12 cellular contexts compared by ENCODE assay signal in the genomic region with DNA sequence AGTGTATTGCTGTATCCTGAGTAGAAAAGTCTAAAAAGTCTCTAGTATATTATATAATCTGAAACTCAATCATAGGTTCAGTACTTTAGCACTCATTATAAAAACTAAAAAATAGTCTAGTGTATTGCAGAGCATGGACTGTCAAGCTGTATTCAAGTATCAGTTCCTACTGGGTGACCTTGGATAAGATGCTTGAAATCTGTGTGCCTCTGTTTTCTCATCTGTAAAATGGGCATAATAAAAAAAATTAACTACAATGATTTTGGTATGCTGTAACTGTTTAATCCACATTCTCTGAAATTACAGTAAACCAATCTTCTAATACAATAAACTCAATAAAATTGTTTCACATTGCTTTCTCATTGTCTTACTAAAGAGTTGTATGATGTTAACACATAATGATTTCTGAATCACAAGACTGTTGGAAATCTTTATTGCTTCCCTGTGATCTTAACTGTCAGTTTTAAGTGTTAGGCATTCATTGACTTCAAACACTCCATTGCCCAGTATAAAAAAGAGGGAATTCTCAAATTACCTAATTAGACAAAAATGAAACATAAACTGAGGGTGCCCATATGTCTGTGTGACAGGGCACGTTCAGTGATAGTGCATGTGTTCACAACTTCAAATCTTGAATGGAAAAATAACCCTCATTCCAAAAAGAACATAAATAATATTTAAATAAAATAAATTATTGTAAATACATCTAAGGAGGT. TPM values are rescaled to one million over a fixed set of nuclear protein-coding genes. Genes with fewer than 3 reads are reported as not detected.
A peak's percentile ranks its signal among the peaks of the same experiment; 100 is the strongest.
DNase-seq lines count a peak whose midpoint lies in the region; ATAC-seq and TF ChIP-seq lines count a peak whose summit lies in the region.
"Had no signal": no experiment of that assay in that cellular context is flagged by ENCODE, and none has a peak within 500 bp of the region (broad histone marks: within the 10 kb centered on the region; RNA-seq: fewer than 3 reads in every experiment).

No MANE protein-coding gene starts in this region.

- peaks cover 56% of the 10 kb centered on the region for H3K4me1 Mint-ChIP-seq in Calu3 (ENCODE audit: low read depth, unreplicated experiment)

- H3K36me3 ChIP-seq in adrenal gland (replicated peaks in 1 of 2): no peaks in the 10 kb centered on the region
- H3K36me3 ChIP-seq in rectal smooth muscle tissue (ENCODE audit: control insufficient read depth, insufficient read depth, low read length): peaks cover 2% of the 10 kb centered on the region

- no peak for TF ChIP-seq POLR2A in adrenal gland (IDR thresholded peaks at IDR 0.05)

- H3K27ac Mint-ChIP-seq in Calu3 (ENCODE audit: unreplicated experiment): no peak overlapping the region
- H3K27ac Mint-ChIP-seq: activated CD4-positive, alpha-beta T cell treated with anti-CD3 and anti-CD28 coated beads for 36 hours had no signal

- H3K36me3 Mint-ChIP-seq in Calu3 (ENCODE audit: insufficient read depth, unreplicated experiment): peaks cover 20% of the 10 kb centered on the region

- TF ChIP-seq CTCF in AG10803 (conservative IDR thresholded peaks at IDR 0.05; ENCODE audit: low read length): no peak
- no peak for TF ChIP-seq CTCF in adrenal gland (IDR thresholded peaks at IDR 0.05)
- TF ChIP-seq CTCF in foreskin fibroblast (IDR thresholded peaks at IDR 0.05; ENCODE audit: low read depth, low read length): no peak
- no peak for TF ChIP-seq CTCF in Calu3 (IDR thresholded peaks at IDR 0.05; ENCODE audit: unreplicated experiment)

- no TSS peak for BruUV-seq in Calu3 (replicated peaks; lab: Mats Ljungman, UMichigan)

- H3K4me1 ChIP-seq in adrenal gland (replicated peaks in 1 of 2) (peaks cover 21 to 46% of the 10 kb centered on the region in 2 donors), rectal smooth muscle tissue (ENCODE audit: control insufficient read depth, insufficient read depth, low read length) (peaks cover 24% of the 10 kb centered on the region)

- H3K27me3 Mint-ChIP-seq in Calu3 (ENCODE audit: unreplicated experiment): no peaks in the 10 kb centered on the region

- H3K9me3 Mint-ChIP-seq in Calu3 (ENCODE audit: low read depth, unreplicated experiment): no peaks in the 10 kb centered on the region

- no peak for ATAC-seq in GM18870 (IDR thresholded peaks at IDR 0.05; ENCODE audit: unreplicated experiment)
- ATAC-seq: activated CD4-positive, alpha-beta T cell treated with anti-CD3 and anti-CD28 coated beads for 36 hours had no signal

- no peaks in the 10 kb centered on the region for H3K9me3 ChIP-seq in adrenal gland (replicated peaks in 1 of 3)

- H3K4me3 ChIP-seq in AG10803 (ENCODE audit: low read length) (peak overlapping the region; percentile 96), adrenal gland (peak overlapping the region in 1 of 4 donors; percentile 72), foreskin fibroblast (ENCODE audit: low read depth in 1 of 2, low read length in 2 of 2) (peak overlapping the region; percentile 74 to 88), rectal smooth muscle tissue (ENCODE audit: low read length) (peak overlapping the region; percentile 5)

- H3K9ac ChIP-seq in rectal smooth muscle tissue (ENCODE audit: low read length): no peak overlapping the region

- intact Hi-C loops in adrenal gland (cut with DNase I): no loop called here
- intact Hi-C loops in Calu3 (cut with micrococcal nuclease; ENCODE audit: unreplicated experiment): loop anchor here (10.0 kb wide), 1 partner anchor 161 kb away; no protein-coding TSS in a partner anchor

- no peak overlapping the region for H3K4me3 Mint-ChIP-seq in Calu3 (ENCODE audit: low read depth, unreplicated experiment)
- H3K4me3 Mint-ChIP-seq: activated CD4-positive, alpha-beta T cell treated with anti-CD3 and anti-CD28 coated beads for 36 hours had no signal

- no peaks in the 10 kb centered on the region for H3K27me3 ChIP-seq in adrenal gland
- no peaks in the 10 kb centered on the region for H3K27me3 ChIP-seq in rectal smooth muscle tissue (ENCODE audit: control insufficient read depth, insufficient read depth, low read length)

- DNase-seq in AG10803 (ENCODE audit: low read depth): no peak
- no peak for DNase-seq in adrenal gland
- no peak for DNase-seq in foreskin fibroblast
- no peak for DNase-seq in H4 (ENCODE audit: low spot score)
- DNase-seq in activated effector memory CD4-positive, alpha-beta T cell treated with Interleukin-2 at 50 U/mL for 16 hours: no peak
- DNase-seq in Calu3: no peak
- DNase-seq: activated CD4-positive, alpha-beta T cell treated with anti-CD3 and anti-CD28 coated beads for 36 hours; activated gamma-delta T cell treated with Interleukin-2 at 50 U/mL for 16 hours; NCI-H774 had no signal

- H3K27ac ChIP-seq in adrenal gland: peak overlapping the region in 3 of 5 donors; percentile 27 to 93 (median 52)
- H3K27ac ChIP-seq in rectal smooth muscle tissue (ENCODE audit: low read depth, low read length): peak overlapping the region; percentile 95
- H3K27ac ChIP-seq: C4-2B had no signal

- 46 to 59% (median 55%) methylated on average over 1 of the region's 1 CpG for WGBS in adrenal gland, 4 donors

- CTCF ChIA-PET in Calu3 (lab: Charles Lee): interaction anchor here (0.6 kb wide), 1 partner anchor 67 kb away, joined by 4 read pairs; no protein-coding TSS in a partner anchor

RNA-seq across cellular contexts. Expression of a gene that starts 2.2 kb away (rescaled TPM):
- total RNA-seq in adrenal gland (10 to 100 TPM; 14.6 to 79.8 (median 40.2) TPM), Calu3 (2022) (8.6 and 11.3 TPM in 2 replicates)
- polyA plus RNA-seq in adrenal gland: 10 to 100 TPM; 10.5 to 14.4 (median 13.1) TPM
- total RNA-seq in H4 (2014; rRNA removed; shearing (Covaris generic)): 1.6 and 1.8 TPM in 2 replicates
